Comparison of ENCODE assay signal across 8 cellular contexts in the genomic region with DNA sequence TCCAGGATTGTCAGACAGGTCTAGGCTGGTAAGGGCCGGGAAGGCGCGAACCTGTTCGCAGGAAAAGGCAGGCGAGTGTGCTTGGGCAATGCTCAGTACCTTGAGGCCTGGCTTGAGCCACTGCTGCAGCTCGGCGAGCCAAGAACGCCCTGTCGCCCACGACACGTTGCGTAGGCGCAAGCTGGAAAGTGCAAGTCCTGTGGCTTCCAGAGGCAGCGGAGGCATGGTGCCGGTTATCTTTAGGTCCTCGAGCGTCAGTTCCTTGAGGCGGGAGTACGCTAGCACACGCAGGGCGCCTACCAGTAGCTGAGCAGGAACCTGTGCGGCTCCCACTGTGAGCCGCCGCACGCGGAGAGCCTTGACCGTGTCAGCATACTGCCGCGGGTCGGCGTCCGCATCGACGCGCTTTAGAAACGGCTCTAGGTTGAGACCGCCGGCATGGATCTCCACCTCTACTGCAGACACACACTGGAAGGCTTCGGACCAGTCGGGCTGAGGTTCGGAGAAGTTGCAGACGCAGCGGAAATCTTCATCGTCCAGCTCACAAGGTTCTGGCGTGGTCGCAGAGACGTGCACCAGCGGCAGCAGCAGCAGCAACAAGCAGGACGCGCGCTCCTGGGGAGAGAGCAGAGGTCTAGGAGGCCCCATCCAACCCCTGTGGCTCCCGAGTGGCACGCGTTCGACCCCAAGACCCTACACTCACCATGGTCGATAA. TPM values are rescaled to one million over a fixed set of nuclear protein-coding genes. Genes with fewer than 3 reads are reported as not detected.
DNase-seq lines count a peak whose midpoint lies in the region; ATAC-seq, FAIRE-seq and TF ChIP-seq lines count a peak whose summit lies in the region.

No MANE protein-coding gene starts in this region.

- H3K27ac ChIP-seq in gastroesophageal sphincter (peak overlapping the region; percentile 3 to 81 (median 78)), prostate gland (peak overlapping the region; percentile 55 to 61)

- no peak overlapping the region for H3K4me3 Mint-ChIP-seq in nephron progenitor cell

- H3K9me3 ChIP-seq in gastroesophageal sphincter: no peaks in the 10 kb centered on the region
- H3K9me3 ChIP-seq in prostate gland: no peaks in the 10 kb centered on the region

- H3K9me3 Mint-ChIP-seq in nephron progenitor cell: peaks cover 32% of the 10 kb centered on the region

- no peaks in the 10 kb centered on the region for H3K4me1 Mint-ChIP-seq in nephron progenitor cell

- ATAC-seq in GM21717 (IDR thresholded peaks at IDR 0.05; ENCODE audit: unreplicated experiment) (peak; percentile 51), gastroesophageal sphincter (peak; percentile 56)

- TF ChIP-seq POLR2A in gastroesophageal sphincter (IDR thresholded peaks at IDR 0.05) (peak in 1 of 2 donors; percentile 11), prostate gland (IDR thresholded peaks at IDR 0.05) (no peak), H54 (IDR thresholded peaks at IDR 0.05; ENCODE audit: low read depth, low read length) (no peak)

- H3K4me1 ChIP-seq in gastroesophageal sphincter (peaks cover 0 to 28% (median 7%) of the 10 kb centered on the region in 3 donors), prostate gland (replicated peaks) (no peaks in the 10 kb centered on the region)

- no peak overlapping the region for H3K27ac Mint-ChIP-seq in nephron progenitor cell

- intact Hi-C loops in prostate gland (cut with DNase I): loop anchor here (10.0 kb wide), 1 partner anchor 258 kb away; no protein-coding TSS in a partner anchor

- no peak for TF ChIP-seq EP300 in gastroesophageal sphincter (IDR thresholded peaks at IDR 0.05)

- peaks cover 11% of the 10 kb centered on the region for H3K27me3 Mint-ChIP-seq in nephron progenitor cell (ENCODE audit: low read depth, poor library complexity)

- TF ChIP-seq CTCF in gastroesophageal sphincter (IDR thresholded peaks at IDR 0.05) (no peak), prostate gland (IDR thresholded peaks at IDR 0.05) (no peak), nephron progenitor cell (IDR thresholded peaks at IDR 0.05) (no peak)

- peaks cover 19% of the 10 kb centered on the region for H3K36me3 Mint-ChIP-seq in nephron progenitor cell (ENCODE audit: low read depth)

- 0% methylated on average over 14 of the region's 56 CpGs; no CpG with 5 or more reads in 1 of the 2 donors for WGBS in gastroesophageal sphincter (ENCODE audit: low coverage in 1 of 2), 2 donors
- WGBS in prostate gland: under 1% methylated on average over 51 of the region's 56 CpGs

- peak; percentile 13 for DNase-seq in DMS79 treated with DMSO at 0.1 percent for 48 hours (lab: John Stamatoyannopoulos, UW)
- DNase-seq in NCI-H526 (lab: John Stamatoyannopoulos, UW): peak; percentile 73 to 83
- peak; percentile 37 for DNase-seq in activated effector memory CD4-positive, alpha-beta T cell treated with Interleukin-2 at 50 U/mL for 16 hours
- peak; percentile 48 for DNase-seq in prostate gland (ENCODE audit: low spot score)
- DNase-seq in nephron progenitor cell: no peak
- no peak for DNase-seq in H54 (ENCODE audit: insufficient read length, low spot score)

- H3K27me3 ChIP-seq in gastroesophageal sphincter (no peaks in the 10 kb centered on the region), prostate gland (replicated peaks; ENCODE audit: insufficient read depth) (no peaks in the 10 kb centered on the region)

- no peak for FAIRE-seq in H54 (lab: Jason Lieb, UNC)

- H3K36me3 ChIP-seq in gastroesophageal sphincter: no peaks in the 10 kb centered on the region
- H3K36me3 ChIP-seq in prostate gland: no peaks in the 10 kb centered on the region

- peak overlapping the region; percentile 40 to 62 for H3K4me3 ChIP-seq in gastroesophageal sphincter
- H3K4me3 ChIP-seq in prostate gland: peak overlapping the region; percentile 38 to 43

RNA-seq across cellular contexts. Expression of a gene that starts 0.5 kb away (rescaled TPM):
- total RNA-seq in gastroesophageal sphincter: 10 to 100 TPM; 20.4 to 84.5 (median 37.9) TPM
- 10 to 100 TPM; 22.9 to 56.5 TPM for total RNA-seq in prostate gland

RNA-seq across cellular contexts. Expression of a gene that starts 6.7 kb away (rescaled TPM):
- 10 to 100 TPM; 10.9 to 72.1 (median 26.7) TPM for total RNA-seq in gastroesophageal sphincter
- total RNA-seq in prostate gland: 100 to 1,000 TPM in 1 of 2 donors, 10 to 100 TPM in 1; 45.6 to 124 TPM

RNA-seq across cellular contexts. Expression of a gene that starts 14.9 kb away (rescaled TPM):
- total RNA-seq in gastroesophageal sphincter (10 to 100 TPM; 38.6 to 61.5 (median 46.1) TPM), prostate gland (100 to 1,000 TPM in 1 of 2 donors, 10 to 100 TPM in 1; 91.2 to 117 TPM)

RNA-seq across cellular contexts. Expression of a gene that starts 15.1 kb away (rescaled TPM):
- total RNA-seq in gastroesophageal sphincter (100 to 1,000 TPM; 130 to 168 (median 131) TPM), prostate gland (100 to 1,000 TPM; 127 to 145 TPM)

RNA-seq across cellular contexts. Expression of a gene that starts 32.2 kb away (rescaled TPM):
- total RNA-seq in gastroesophageal sphincter (10 to 100 TPM; 15.6 to 25.1 (median 16.9) TPM), prostate gland (10 to 100 TPM; 23.2 to 26.2 TPM)

Comparison
In these comparisons a context has a peak if more than half of its experiments do, and no peak if none do; other contexts are left out.
1. DNase-seq: peak in DMS79 treated with DMSO at 0.1 percent for 48 hours (single experiment), NCI-H526 (2 of 2), activated effector memory CD4-positive, alpha-beta T cell treated with Interleukin-2 at 50 U/mL for 16 hours (single experiment) and prostate gland (single experiment); none in nephron progenitor cell (single experiment) and H54 (single experiment).